ENCODE assay signal across 8 cellular contexts in the genomic region with DNA sequence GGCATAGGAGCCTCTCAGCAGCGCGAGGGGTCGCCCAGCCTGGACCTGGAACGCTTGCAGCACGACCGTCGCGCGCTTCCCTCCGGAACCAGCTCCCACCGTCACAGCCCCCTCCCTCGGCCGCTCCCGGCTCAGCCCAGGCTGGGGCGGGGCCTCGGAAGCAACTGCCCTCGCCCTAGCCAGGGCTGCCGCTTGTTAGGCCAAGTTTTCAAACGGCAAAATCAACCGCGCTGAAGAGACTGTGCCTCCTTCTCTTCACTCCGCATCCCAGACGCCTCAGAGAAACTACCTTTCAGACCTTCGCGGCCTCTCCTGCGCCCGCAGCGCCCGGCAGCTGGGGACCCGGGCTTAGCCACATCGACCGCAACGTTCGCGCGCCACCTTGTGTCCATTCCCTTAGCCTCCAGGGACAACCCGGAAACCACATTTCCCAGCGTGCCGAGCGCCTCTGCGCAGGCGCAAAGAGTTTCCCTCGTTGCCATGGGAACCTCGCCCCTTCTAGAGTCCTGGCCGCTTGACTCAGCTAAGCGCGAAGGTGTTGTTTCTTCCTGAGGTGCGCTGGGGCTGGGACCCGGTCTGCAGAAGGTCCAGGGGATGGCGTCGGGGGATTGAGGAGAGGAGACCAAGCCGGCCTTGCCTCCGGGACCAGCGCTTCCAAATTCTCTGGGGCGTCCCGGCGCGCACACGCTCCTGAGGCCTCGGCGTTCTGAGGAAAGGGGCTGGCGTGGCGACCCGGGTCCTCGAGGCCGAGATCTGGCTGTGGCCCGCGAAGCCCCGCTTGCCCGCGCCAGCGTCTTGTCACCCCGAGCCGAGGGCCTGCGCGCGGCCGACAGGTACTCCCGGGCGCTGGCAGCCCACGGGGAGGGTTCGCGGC. TPM values are rescaled to one million over a fixed set of nuclear protein-coding genes. Genes with fewer than 3 reads are reported as not detected.
DNase-seq lines count a peak whose midpoint lies in the region; ATAC-seq and TF ChIP-seq lines count a peak whose summit lies in the region.

No MANE protein-coding gene starts in this region.

- peak; percentile 98 to 100 (median 99) for TF ChIP-seq CTCF in uterus (IDR thresholded peaks at IDR 0.05)

- H3K4me3 Mint-ChIP-seq in T-helper 1 cell treated with Interleukin-12 subunit alpha and Interleukin-12 subunit beta and Interleukin-4 antibody, amounts not matched to agents 30 μg/mL and 1 μg/mL, for 36 hours = peak overlapping the region; percentile 99

- peaks cover 7% of the 10 kb centered on the region for H3K27me3 Mint-ChIP-seq in T-helper 1 cell treated with Interleukin-12 subunit alpha and Interleukin-12 subunit beta and Interleukin-4 antibody, amounts not matched to agents 30 μg/mL and 1 μg/mL, for 36 hours (ENCODE audit: low read depth)

- no peaks in the 10 kb centered on the region for H3K36me3 ChIP-seq in uterus

- peaks cover 4% of the 10 kb centered on the region for H3K36me3 Mint-ChIP-seq in T-helper 1 cell treated with Interleukin-12 subunit alpha and Interleukin-12 subunit beta and Interleukin-4 antibody, amounts not matched to agents 30 μg/mL and 1 μg/mL, for 36 hours (ENCODE audit: low read depth)

- peak overlapping the region; percentile 99 for H3K27ac Mint-ChIP-seq in T-helper 1 cell treated with Interleukin-12 subunit alpha and Interleukin-12 subunit beta and Interleukin-4 antibody, amounts not matched to agents 30 μg/mL and 1 μg/mL, for 36 hours

- H3K4me1 ChIP-seq in right cardiac atrium (ENCODE audit: control insufficient read depth, insufficient read depth, low read length) (no peaks in the 10 kb centered on the region), uterus (peaks cover 0 to 6% of the 10 kb centered on the region in 2 donors)

- H3K9me3 Mint-ChIP-seq in T-helper 1 cell treated with Interleukin-12 subunit alpha and Interleukin-12 subunit beta and Interleukin-4 antibody, amounts not matched to agents 30 μg/mL and 1 μg/mL, for 36 hours = no peaks in the 10 kb centered on the region

- no peaks in the 10 kb centered on the region for H3K9me3 ChIP-seq in right cardiac atrium (ENCODE audit: control insufficient read depth, low read length)
- H3K9me3 ChIP-seq in uterus = no peaks in the 10 kb centered on the region

- DNase-seq in NCI-H1694 (lab: John Stamatoyannopoulos, UW) = peak; percentile 89
- peak; percentile 96 to 98 (median 98) for DNase-seq in right cardiac atrium
- peak; percentile 57 for DNase-seq in pulmonary artery endothelial cell (ENCODE audit: low read depth, low spot score)
- DNase-seq in uterus = peak; percentile 96 to 97

- under 1% methylated on average over 83 of the region's 83 CpGs for WGBS in right cardiac atrium

- H3K4me3 ChIP-seq in right cardiac atrium (ENCODE audit: low read length) (peak overlapping the region; percentile 47), uterus (peak overlapping the region; percentile 57 to 89)

- ATAC-seq in GM18498 (IDR thresholded peaks at IDR 0.05; ENCODE audit: unreplicated experiment) = peak; percentile 83
- ATAC-seq in HG02885 (IDR thresholded peaks at IDR 0.05; ENCODE audit: poor library complexity, unreplicated experiment) = peak; percentile 88
- peak; percentile 94 to 95 for ATAC-seq in right cardiac atrium

- peaks cover 37% of the 10 kb centered on the region for H3K4me1 Mint-ChIP-seq in T-helper 1 cell treated with Interleukin-12 subunit alpha and Interleukin-12 subunit beta and Interleukin-4 antibody, amounts not matched to agents 30 μg/mL and 1 μg/mL, for 36 hours (ENCODE audit: low read depth)

- peak; percentile 9 to 51 for TF ChIP-seq POLR2A in uterus (IDR thresholded peaks at IDR 0.05)

- intact Hi-C loops in right cardiac atrium (cut with DNase I) (loop anchor here (2.0 to 5.0 kb wide), 3 partner anchors 50 to 53 kb away; a partner anchor contains a TSS), uterus (cut with DNase I; ENCODE audit: low total_unique reads) (loop anchor here (5.0 kb wide), 1 partner anchor 50 kb away; a partner anchor contains a TSS)

- H3K27me3 ChIP-seq in right cardiac atrium (ENCODE audit: control insufficient read depth, insufficient read depth) (no peaks in the 10 kb centered on the region), uterus (no peaks in the 10 kb centered on the region)

- H3K27ac ChIP-seq in angular gyrus (ENCODE audit: low read depth, low read length) = peak overlapping the region; percentile 97
- H3K27ac ChIP-seq in right cardiac atrium (ENCODE audit: low read length) = peak overlapping the region; percentile 72
- peak overlapping the region; percentile 91 to 99 for H3K27ac ChIP-seq in uterus

RNA-seq across cellular contexts. Expression of a gene that starts 14.3 kb away (rescaled TPM):
- total RNA-seq in right cardiac atrium (10 to 100 TPM; 23.9 to 25.9 (median 25.1) TPM), pulmonary artery endothelial cell (7.6 and 7.7 TPM in 2 replicates), uterus (10 to 100 TPM in 3 of 4 donors, 1 to 10 TPM in 1; 7.7 to 48.8 (median 19.1) TPM)
- polyA plus RNA-seq in right cardiac atrium = 14.9 TPM

RNA-seq across cellular contexts. Expression of a gene that starts 28.5 kb away (rescaled TPM):
- total RNA-seq in right cardiac atrium = 10 to 100 TPM; 20.0 to 25.3 (median 22.8) TPM
- 18.0 TPM for polyA plus RNA-seq in right cardiac atrium
- total RNA-seq in pulmonary artery endothelial cell = 27.0 and 30.1 TPM in 2 replicates
- total RNA-seq in uterus = 10 to 100 TPM in 3 of 4 donors, 1 to 10 TPM in 1; 7.4 to 63.7 (median 22.5) TPM

RNA-seq across cellular contexts. Expression of a gene that starts 35.7 kb away (rescaled TPM):
- 10 to 100 TPM; 53.8 to 86.6 (median 65.3) TPM for total RNA-seq in right cardiac atrium
- polyA plus RNA-seq in right cardiac atrium = 124 TPM
- total RNA-seq in pulmonary artery endothelial cell = 22.9 and 29.2 TPM in 2 replicates
- 10 to 100 TPM in 3 of 4 donors, 1 to 10 TPM in 1; 8.7 to 65.6 (median 31.3) TPM for total RNA-seq in uterus

RNA-seq across cellular contexts. Expression of a gene that starts 51.3 kb away (rescaled TPM):
- 10 to 100 TPM; 50.4 to 56.5 (median 52.5) TPM for total RNA-seq in right cardiac atrium
- polyA plus RNA-seq in right cardiac atrium = 56.6 TPM
- 35.7 and 49.5 TPM in 2 replicates for total RNA-seq in pulmonary artery endothelial cell
- 10 to 100 TPM; 25.0 to 93.8 (median 64.2) TPM for total RNA-seq in uterus

RNA-seq across cellular contexts. Expression of a gene that starts 55.8 kb away (rescaled TPM):
- 1 to 10 TPM; 2.9 to 6.1 (median 3.0) TPM for total RNA-seq in right cardiac atrium
- polyA plus RNA-seq in right cardiac atrium = 3.7 TPM
- 1.6 and 2.2 TPM in 2 replicates for total RNA-seq in pulmonary artery endothelial cell
- total RNA-seq in uterus = 10 to 100 TPM in 1 of 4 donors, 1 to 10 TPM in 2, under 1 TPM in 1; 0.77 to 19.3 (median 7.4) TPM

Comparison
In these comparisons a context has a peak if more than half of its experiments do, and no peak if none do; other contexts are left out.
1. Peak in every context shown above with its lines: DNase-seq, ATAC-seq, H3K4me3 ChIP-seq and H3K27ac ChIP-seq.